Comparison of ENCODE assay signal across 10 cellular contexts in the genomic region with DNA sequence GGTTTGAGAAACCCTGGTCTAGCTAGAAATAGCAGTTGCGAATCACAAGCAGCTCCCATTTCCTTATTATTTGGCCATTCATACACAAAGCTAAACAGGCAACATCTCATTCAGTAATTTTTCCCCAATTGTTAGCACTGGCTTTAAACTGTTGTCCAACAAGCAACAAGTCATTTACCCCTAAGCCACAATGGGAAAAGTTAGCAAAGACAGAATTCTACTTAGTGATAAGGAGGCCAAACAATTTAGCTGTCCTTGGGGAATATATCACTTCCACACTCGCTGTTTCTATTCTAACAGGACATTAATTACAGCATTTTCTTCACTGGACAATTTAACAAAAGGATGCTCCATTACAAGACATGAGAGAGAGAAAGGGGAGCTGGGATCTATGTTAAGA. TPM values are rescaled to one million over a fixed set of nuclear protein-coding genes. Genes with fewer than 3 reads are reported as not detected.
DNase-seq lines count a peak whose midpoint lies in the region; ATAC-seq, FAIRE-seq and TF ChIP-seq lines count a peak whose summit lies in the region.
"Had no signal": no experiment of that assay in that cellular context is flagged by ENCODE, and none has a peak within 500 bp of the region (broad histone marks: within the 10 kb centered on the region; RNA-seq: fewer than 3 reads in every experiment).

No MANE protein-coding gene starts in this region.

- H3K9me3 ChIP-seq in right lobe of liver (no peaks in the 10 kb centered on the region), HepG2 (ENCODE audit: low read length) (no peaks in the 10 kb centered on the region), mucosa of rectum (ENCODE audit: control insufficient read depth in 2 of 2, low read length in 2 of 2) (no peaks in the 10 kb centered on the region)
- H3K9me3 ChIP-seq: prostate gland had no signal

- H2AFZ ChIP-seq in HepG2 (ENCODE audit: low read length) = no peak overlapping the region

- H3K9ac ChIP-seq in HepG2 (ENCODE audit: insufficient read depth, low read depth, low read length) (no peak overlapping the region), mucosa of rectum (ENCODE audit: low read depth in 1 of 2, low read length in 2 of 2) (peak overlapping the region in 1 of 2 donors; percentile 91)

- H3K4me3 ChIP-seq in right lobe of liver (peak overlapping the region in 2 of 3 donors; percentile 60 to 61), HepG2 (replicated peaks in 1 of 3; ENCODE audit: insufficient read depth in 1 of 3, low read depth in 2 of 3, low read length in 3 of 3) (no peak overlapping the region), coronary artery (peak overlapping the region; percentile 7), mucosa of rectum (ENCODE audit: low read length in 2 of 2) (peak overlapping the region; percentile 70 to 87)

- 39% methylated on average over 2 of the region's 2 CpGs for WGBS in right lobe of liver (ENCODE audit: insufficient coverage, low coverage, low lambda C conversion rate, missing lambda C conversion rate)
- 79% methylated on average over 2 of the region's 2 CpGs for WGBS in HepG2 (ENCODE audit: low lambda C conversion rate)

- no peak for TF ChIP-seq EP300 in HepG2 (IDR thresholded peaks at IDR 0.05; ENCODE audit: low read depth in 2 of 2, low read length in 2 of 2)
- TF ChIP-seq EP300 in HepG2 (CRISPR knock-in tag; IDR thresholded peaks at IDR 0.05; ENCODE audit: borderline replicate concordance) = no peak

- H3K4me2 ChIP-seq in HepG2 (ENCODE audit: low read depth, low read length) = no peak overlapping the region

- H3K4me1 ChIP-seq in right lobe of liver (peaks cover 0 to 16% (median 0%) of the 10 kb centered on the region in 4 donors), HepG2 (ENCODE audit: insufficient read depth, low read length) (peaks cover 18% of the 10 kb centered on the region), mucosa of rectum (ENCODE audit: control insufficient read depth in 2 of 2, insufficient read depth in 2 of 2, low read length in 2 of 2) (peaks cover 15 to 27% of the 10 kb centered on the region in 2 donors)
- H3K4me1 ChIP-seq: prostate gland had no signal

- TF ChIP-seq RAD21 in HepG2 (CRISPR knock-in tag; IDR thresholded peaks at IDR 0.05) = no peak

- DNase-seq in right lobe of liver (no peak), HepG2 (ENCODE audit: low spot score) (no peak), coronary artery (ENCODE audit: low spot score) (no peak), amniotic stem cell (lab: John Stamatoyannopoulos, UW) (no peak), SHP77 (lab: John Stamatoyannopoulos, UW) (no peak)
- DNase-seq: SHP77 treated with DMSO at 0.1 percent for 48 hours had no signal

- TF ChIP-seq POLR2A in right lobe of liver (IDR thresholded peaks at IDR 0.05) (no peak), HepG2 (IDR thresholded peaks at IDR 0.05; ENCODE audit: insufficient read depth in 1 of 2, low read depth in 2 of 2, low read length in 2 of 2) (no peak), GM18505 (IDR thresholded peaks at IDR 0.05; ENCODE audit: borderline replicate concordance, extremely low read depth, insufficient read depth, insufficient read length) (no peak)

- FAIRE-seq in HepG2 (lab: Jason Lieb, UNC) = no peak

- intact Hi-C loops in right lobe of liver (cut with DNase I) = no loop called here
- intact Hi-C loops in HepG2 (cut with micrococcal nuclease; ENCODE audit: unreplicated experiment) = loop anchor here (5.0 kb wide), 1 partner anchor 141 kb away; no protein-coding TSS in a partner anchor

- no TSS peak for BruUV-seq in HepG2 (replicated peaks; lab: Mats Ljungman, UMichigan)

- H3K36me3 ChIP-seq in right lobe of liver (no peaks in the 10 kb centered on the region), HepG2 (replicated peaks in 1 of 2; ENCODE audit: control insufficient read depth in 1 of 2, insufficient read depth in 2 of 2, low read length in 2 of 2) (no peaks in the 10 kb centered on the region), mucosa of rectum (ENCODE audit: control insufficient read depth in 2 of 2, insufficient read depth in 2 of 2, low read length in 2 of 2) (peaks cover 0 to 2% of the 10 kb centered on the region in 2 donors)
- H3K36me3 ChIP-seq: prostate gland had no signal

- H3K27ac ChIP-seq in right lobe of liver (no peak overlapping the region), HepG2 (ENCODE audit: extremely low read length, insufficient read depth, low read length) (no peak overlapping the region), coronary artery (no peak overlapping the region), mucosa of rectum (ENCODE audit: low read depth in 2 of 2, low read length in 2 of 2) (peak overlapping the region; percentile 70 to 86)

- no peak for ATAC-seq in right lobe of liver
- ATAC-seq in HepG2 = no peak
- no peak for ATAC-seq in GM18505 (IDR thresholded peaks at IDR 0.05; ENCODE audit: unreplicated experiment)
- ATAC-seq in GM21576 (IDR thresholded peaks at IDR 0.05; ENCODE audit: unreplicated experiment) = no peak

- CTCF ChIA-PET in HepG2 (lab: Yijun Ruan, JAX; ENCODE audit: low intra/inter-chr PET ratio, low total read pairs) = interaction anchor here (2.2 kb wide), 1 partner anchor 256 kb away, joined by 7 read pairs; no protein-coding TSS in a partner anchor

- POLR2A ChIA-PET in HepG2 (lab: Yijun Ruan, JAX) = no interaction called here

- H3K27me3 ChIP-seq in right lobe of liver = peaks cover 0 to 26% of the 10 kb centered on the region in 2 donors
- H3K27me3 ChIP-seq in HepG2 (ENCODE audit: control insufficient read depth in 1 of 2, insufficient read depth in 2 of 2, low read length in 2 of 2) = peaks cover 3 to 37% of the 10 kb centered on the region in 2 experiments; a peak in 3 of 5 replicates
- peaks cover 2% of the 10 kb centered on the region in 2 donors for H3K27me3 ChIP-seq in mucosa of rectum (ENCODE audit: control insufficient read depth in 2 of 2, insufficient read depth in 2 of 2, low read length in 2 of 2)

- in situ Hi-C loops in HepG2 (cut with HindIII; ENCODE audit: extremely low pct_ligation_motif_present, low pct_unique_long_range_greater_than_20kb) = loop anchor here (10.0 kb wide), 1 partner anchor 251 kb away; no protein-coding TSS in a partner anchor

- TF ChIP-seq CTCF in right lobe of liver (IDR thresholded peaks at IDR 0.05) = no peak
- TF ChIP-seq CTCF in HepG2 (CRISPR knock-in tag; IDR thresholded peaks at IDR 0.05) = no peak
- no peak for TF ChIP-seq CTCF in coronary artery (IDR thresholded peaks at IDR 0.05)

- H4K20me1 ChIP-seq in HepG2 (ENCODE audit: insufficient read depth, low read length) = no peaks in the 10 kb centered on the region; the same call in 1 of the 2 replicates

- H3K79me2 ChIP-seq in HepG2 (ENCODE audit: insufficient read depth, low read length) = no peaks in the 10 kb centered on the region

TF ChIP-seq in HepG2, 621 proteins besides CTCF, POLR2A, EP300 and RAD21 (continues in another document):
- TF ChIP-seq GLI4 (CRISPR knock-in tag; IDR thresholded peaks at IDR 0.05; ENCODE audit: borderline replicate concordance) (no peak), ZBTB2 (CRISPR knock-in tag; IDR thresholded peaks at IDR 0.05; ENCODE audit: low read depth) (no peak), IKZF1 (IDR thresholded peaks at IDR 0.05) (no peak), ZFYVE20 (CRISPR knock-in tag; IDR thresholded peaks at IDR 0.05; ENCODE audit: borderline replicate concordance, low read depth) (no peak), KDM5B (CRISPR knock-in tag; IDR thresholded peaks at IDR 0.05; ENCODE audit: borderline replicate concordance) (no peak)

RNA-seq across cellular contexts. Expression of gene MYO10, which starts 2.8 kb away (rescaled TPM):
- 10 to 100 TPM in 2 of 6 experiments, 1 to 10 TPM in 4; 3.9 to 13.1 (median 6.9) TPM for total RNA-seq in right lobe of liver
- total RNA-seq in HepG2 (2016; rRNA removed; fragmentation: Illumina TruSeq; extraction: Trizol) = 14.0 and 14.8 TPM in 2 replicates
- total RNA-seq in HepG2 (2016; cell fraction: cytosol; rRNA removed; fragmentation: Illumina TruSeq; extraction: Trizol; ENCODE audit: low read depth) = 0.71 and 1.1 TPM in 2 replicates
- total RNA-seq in HepG2 (2016; cell fraction: insoluble cytoplasmic fraction; rRNA removed; fragmentation: Illumina TruSeq; extraction: Trizol) = 12.7 and 14.5 TPM in 2 replicates
- 2.1 and 2.5 TPM in 2 replicates for total RNA-seq in HepG2 (2016; cell fraction: membrane; rRNA removed; fragmentation: Illumina TruSeq; extraction: Trizol)
- 13.7 and 14.0 TPM in 2 replicates for total RNA-seq in HepG2 (2016; cell fraction: nucleus; rRNA removed; fragmentation: Illumina TruSeq; extraction: Trizol)
- 4.5 and 6.2 TPM in 2 replicates for polyA plus RNA-seq in HepG2 (2011; rRNA removed)
- polyA plus RNA-seq in HepG2 (2011; cell fraction: cytosol; rRNA removed) = 4.8 and 5.4 TPM in 2 replicates
- 9.9 and 11.4 TPM in 2 replicates for polyA plus RNA-seq in HepG2 (2011; cell fraction: nucleus; rRNA removed)
- 16.8 and 17.6 TPM in 2 replicates for polyA plus RNA-seq in HepG2 (2012)
- polyA plus RNA-seq in HepG2 (2016; cell fraction: cytosol; fragmentation: Illumina TruSeq; extraction: Trizol; ENCODE audit: low read depth) = 0.22 and 0.27 TPM in 2 replicates
- 8.5 and 10.2 TPM in 2 replicates for polyA plus RNA-seq in HepG2 (2016; cell fraction: insoluble cytoplasmic fraction; fragmentation: Illumina TruSeq; extraction: Trizol; ENCODE audit: low read depth)
- polyA plus RNA-seq in HepG2 (2016; cell fraction: membrane; fragmentation: Illumina TruSeq; extraction: Trizol; ENCODE audit: low read depth) = 0.73 and 0.76 TPM in 2 replicates
- polyA plus RNA-seq in HepG2 (2016; cell fraction: nucleus; fragmentation: Illumina TruSeq; extraction: Trizol; ENCODE audit: insufficient read depth, low read depth) = 10.0 and 10.4 TPM in 2 replicates
- 16.0 and 20.3 TPM in 2 replicates for polyA minus RNA-seq in HepG2 (2011; rRNA and poly(A)+ RNA removed; ENCODE audit: low replicate concordance)
- 9.8 and 12.3 TPM in 2 replicates for polyA minus RNA-seq in HepG2 (2011; cell fraction: cytosol; rRNA and poly(A)+ RNA removed)
- polyA minus RNA-seq in HepG2 (2011; cell fraction: nucleus; rRNA and poly(A)+ RNA removed) = 23.9 and 27.7 TPM in 2 replicates

Comparison
In these comparisons a context has a peak if more than half of its experiments do, and no peak if none do; other contexts are left out.
1. H3K4me3 ChIP-seq: peak in right lobe of liver (2 of 3), coronary artery (single experiment) and mucosa of rectum (2 of 2); none in HepG2 (0 of 3).
2. H3K27ac ChIP-seq: peak in mucosa of rectum (2 of 2); none in right lobe of liver (0 of 3), HepG2 (single experiment) and coronary artery (0 of 2).